ENCODE assay signal across 8 cellular contexts in the genomic region with DNA sequence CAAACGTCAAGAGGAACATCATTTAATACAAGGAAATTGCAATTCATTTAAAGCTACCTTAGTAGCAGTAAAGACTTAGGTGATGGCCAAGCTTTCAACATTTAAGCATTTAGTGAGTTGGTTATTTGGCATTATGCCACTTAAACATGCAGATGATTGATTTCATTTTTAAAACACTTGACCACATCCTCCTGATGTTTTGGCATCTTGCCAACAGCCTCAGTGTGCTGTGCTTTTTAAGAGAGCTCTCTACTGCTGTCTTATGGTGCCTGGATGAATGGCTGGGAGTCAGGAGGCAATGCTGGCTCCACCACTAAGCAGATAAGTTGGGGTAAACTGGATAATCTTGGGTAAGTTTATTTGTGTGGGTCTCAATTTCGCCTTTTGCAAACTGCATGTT.
DNase-seq lines count a peak whose midpoint lies in the region; ATAC-seq and TF ChIP-seq lines count a peak whose summit lies in the region.

No MANE protein-coding gene starts in this region.

- H3K27ac ChIP-seq in ascending aorta, result no peak overlapping the region
- no peak overlapping the region for H3K27ac ChIP-seq in stomach

- peak; percentile 30 for DNase-seq in DMS 273 treated with DMSO at 0.1 percent for 48 hours (lab: John Stamatoyannopoulos, UW)
- DNase-seq in T-helper 17 cell, result peak in 2 of 3 donors; percentile 24 to 52
- DNase-seq in ascending aorta (ENCODE audit: low spot score in 2 of 2), result peak; percentile 14 to 78
- DNase-seq in mucosa of descending colon, result peak in 1 of 3 donors; percentile 49
- DNase-seq in stomach, result peak; percentile 28

- peaks cover 20% of the 10 kb centered on the region for H3K4me1 ChIP-seq in Loucy (ENCODE audit: insufficient read depth, low read length, poor library complexity, severe bottlenecking)
- H3K4me1 ChIP-seq in ascending aorta, result peaks cover 0 to 16% of the 10 kb centered on the region in 2 donors
- H3K4me1 ChIP-seq in mucosa of descending colon (ENCODE audit: low read depth), result no peaks in the 10 kb centered on the region
- peaks cover 0 to 26% (median 10%) of the 10 kb centered on the region in 4 donors for H3K4me1 ChIP-seq in stomach

- 39 to 52% (median 48%) methylated on average over 2 of the region's 2 CpGs for WGBS in stomach, 5 donors

- H3K36me3 ChIP-seq in Loucy (ENCODE audit: insufficient read depth, low read length) (no peaks in the 10 kb centered on the region), ascending aorta (no peaks in the 10 kb centered on the region), mucosa of descending colon (ENCODE audit: low read depth) (no peaks in the 10 kb centered on the region), stomach (no peaks in the 10 kb centered on the region)

- no peaks in the 10 kb centered on the region for H3K9me2 ChIP-seq in Loucy (replicated peaks; ENCODE audit: low read depth, low read length)

- no peak overlapping the region for H2AFZ ChIP-seq in Loucy (ENCODE audit: low read length)

- intact Hi-C loops in ascending aorta (cut with DNase I), result loop anchor here (5.0 kb wide), 1 partner anchor 53 kb away; no protein-coding TSS in a partner anchor
- intact Hi-C loops in mucosa of descending colon (cut with DNase I, micrococcal nuclease), result no loop called here
- intact Hi-C loops in stomach (cut with DNase I; ENCODE audit: low total_unique reads), result no loop called here

- no peak for TF ChIP-seq POLR2A in stomach (IDR thresholded peaks at IDR 0.05)

- peaks cover 11% of the 10 kb centered on the region for H3K27me3 Mint-ChIP-seq in T-helper 17 cell

- peak; percentile 55 for TF ChIP-seq CTCF in Loucy (conservative IDR thresholded peaks at IDR 0.05; ENCODE audit: low read length)
- TF ChIP-seq CTCF in ascending aorta (IDR thresholded peaks at IDR 0.05), result peak in 2 of 3 experiments; percentile 37 to 41
- TF ChIP-seq CTCF in mucosa of descending colon (IDR thresholded peaks at IDR 0.05), result no peak
- no peak for TF ChIP-seq CTCF in stomach (IDR thresholded peaks at IDR 0.05)

- peaks cover 16% of the 10 kb centered on the region for H3K4me1 Mint-ChIP-seq in T-helper 17 cell

- H3K27ac Mint-ChIP-seq in T-helper 17 cell, result peak overlapping the region; percentile 93

- H3K4me2 ChIP-seq in Loucy (ENCODE audit: low read depth, low read length, poor library complexity, severe bottlenecking), result peak overlapping the region; percentile 65

- no peaks in the 10 kb centered on the region for H3K79me2 ChIP-seq in Loucy (ENCODE audit: insufficient read depth, low read length)

- no peaks in the 10 kb centered on the region for H3K9me3 ChIP-seq in Loucy (ENCODE audit: insufficient read depth, low read depth, low read length)
- no peaks in the 10 kb centered on the region for H3K9me3 ChIP-seq in T-helper 17 cell (ENCODE audit: control insufficient read depth, low read length, poor library complexity, severe bottlenecking)
- no peaks in the 10 kb centered on the region for H3K9me3 ChIP-seq in ascending aorta
- H3K9me3 ChIP-seq in mucosa of descending colon, result no peaks in the 10 kb centered on the region
- H3K9me3 ChIP-seq in stomach, result no peaks in the 10 kb centered on the region

- ATAC-seq in GM21529 (IDR thresholded peaks at IDR 0.05; ENCODE audit: unreplicated experiment) (peak; percentile 83), T-helper 17 cell (peak; percentile 89), mucosa of descending colon (peak; percentile 64), HG03039 (IDR thresholded peaks at IDR 0.05; ENCODE audit: unreplicated experiment) (no peak)

- peak overlapping the region; percentile 25 for H3K4me3 ChIP-seq in Loucy (ENCODE audit: low read length, poor library complexity, severe bottlenecking)
- H3K4me3 ChIP-seq in ascending aorta, result no peak overlapping the region
- H3K4me3 ChIP-seq in mucosa of descending colon, result no peak overlapping the region
- no peak overlapping the region for H3K4me3 ChIP-seq in stomach

- H3K9ac ChIP-seq in Loucy (ENCODE audit: low read depth, low read length, poor library complexity, severe bottlenecking), result no peak overlapping the region

- H3K27me3 ChIP-seq in Loucy (ENCODE audit: insufficient read depth, low read length, poor library complexity, severe bottlenecking) (no peaks in the 10 kb centered on the region), ascending aorta (no peaks in the 10 kb centered on the region), stomach (no peaks in the 10 kb centered on the region)

- no peak for TF ChIP-seq EP300 in stomach (IDR thresholded peaks at IDR 0.05)

- H3F3A ChIP-seq in Loucy (ENCODE audit: low read depth), result no peaks in the 10 kb centered on the region

- no peaks in the 10 kb centered on the region for H4K20me1 ChIP-seq in Loucy (ENCODE audit: insufficient read depth, low read length, poor library complexity, severe bottlenecking)

- peak overlapping the region; percentile 67 for H3K4me3 Mint-ChIP-seq in T-helper 17 cell

- H3K36me3 Mint-ChIP-seq in T-helper 17 cell (ENCODE audit: low read depth), result no peaks in the 10 kb centered on the region

Comparison
In these comparisons a context has a peak if more than half of its experiments do, and no peak if none do; other contexts are left out.
1. CTCF ChIP-seq: peak in Loucy (single experiment) and ascending aorta (2 of 3); none in mucosa of descending colon (single experiment) and stomach (0 of 7).